22 cellular contexts compared by ENCODE assay signal in the genomic region with DNA sequence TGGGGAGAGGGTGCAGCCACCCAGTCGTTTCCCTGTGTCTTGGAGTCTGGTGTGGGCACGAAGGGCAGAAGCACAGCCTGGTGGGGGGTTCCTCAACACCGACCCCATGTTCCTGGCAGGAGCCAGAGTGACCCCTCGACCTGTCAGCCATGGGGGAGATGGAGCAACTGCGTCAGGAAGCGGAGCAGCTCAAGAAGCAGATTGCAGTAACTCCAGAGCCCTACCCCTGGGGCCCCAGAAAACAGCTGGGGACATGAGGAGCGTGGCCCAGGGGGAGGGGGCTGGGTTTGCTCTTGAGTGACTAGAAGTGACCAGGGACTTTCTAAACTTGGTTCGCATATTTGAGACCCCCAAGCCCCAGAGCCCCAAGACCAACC. TPM values are rescaled to one million over a fixed set of nuclear protein-coding genes. Genes with fewer than 3 reads are reported as not detected.
"Had no signal": no experiment of that assay in that cellular context is flagged by ENCODE, and none has a peak within 500 bp of the region (broad histone marks: within the 10 kb centered on the region; RNA-seq: fewer than 3 reads in every experiment).

No MANE protein-coding gene starts in this region.

- H3K36me3 Mint-ChIP-seq: activated naive CD4-positive, alpha-beta T cell treated with anti-CD3 and anti-CD28 coated beads, Interleukin-2, amount 50 U/mL, for 72 hours; immature natural killer cell had no signal

- H3K27ac ChIP-seq: brain microvascular endothelial cell, ovary, prostate gland, upper lobe of left lung had no signal

- ATAC-seq: activated CD4-positive, alpha-beta T cell treated with anti-CD3 and anti-CD28 coated beads for 36 hours; activated naive CD4-positive, alpha-beta T cell treated with anti-CD3 and anti-CD28 coated beads, Interleukin-2, amount 50 U/mL, for 72 hours; activated T-helper 17 cell treated with anti-CD3 and anti-CD28 coated beads, Interleukin-2, amount 50 U/mL, for 72 hours; left lobe of liver; naive thymus-derived CD8-positive, alpha-beta T cell had no signal

- H3K27me3 ChIP-seq: brain microvascular endothelial cell, ovary, upper lobe of left lung had no signal

- H3K4me3 Mint-ChIP-seq: activated B cell treated with CpG ODN at 0.5 μM for 24 hours; activated CD4-positive, alpha-beta T cell treated with anti-CD3 and anti-CD28 coated beads for 36 hours; activated T-cell treated with anti-CD3 and anti-CD28 coated beads, Interleukin-2, amount 50 U/mL, for 24 hours; activated T-helper 17 cell treated with anti-CD3 and anti-CD28 coated beads, Interleukin-2, amount 50 U/mL, for 72 hours; central memory CD8-positive, alpha-beta T cell; immature natural killer cell; mesothelial cell of epicardium; naive thymus-derived CD8-positive, alpha-beta T cell; T-helper 1 cell treated with Interleukin-12 subunit alpha and Interleukin-12 subunit beta and Interleukin-4 antibody, amounts not matched to agents 30 μg/mL and 1 μg/mL, for 36 hours had no signal

- H3K27ac Mint-ChIP-seq: activated CD4-positive, alpha-beta T cell treated with anti-CD3 and anti-CD28 coated beads for 36 hours; activated naive CD4-positive, alpha-beta T cell treated with anti-CD3 and anti-CD28 coated beads, Interleukin-2, amount 50 U/mL, for 72 hours; activated T-cell treated with anti-CD3 and anti-CD28 coated beads, Interleukin-2, amount 50 U/mL, for 24 hours; activated T-helper 17 cell treated with anti-CD3 and anti-CD28 coated beads, Interleukin-2, amount 50 U/mL, for 72 hours; immature natural killer cell; mesothelial cell of epicardium; naive thymus-derived CD8-positive, alpha-beta T cell; T-helper 1 cell treated with Interleukin-12 subunit alpha and Interleukin-12 subunit beta and Interleukin-4 antibody, amounts not matched to agents 30 μg/mL and 1 μg/mL, for 36 hours had no signal

- H3K9me3 Mint-ChIP-seq: activated B cell treated with CpG ODN at 0.5 μM for 24 hours; activated naive CD4-positive, alpha-beta T cell treated with anti-CD3 and anti-CD28 coated beads, Interleukin-2, amount 50 U/mL, for 72 hours; activated T-cell treated with anti-CD3 and anti-CD28 coated beads, Interleukin-2, amount 50 U/mL, for 24 hours; activated T-helper 17 cell treated with anti-CD3 and anti-CD28 coated beads, Interleukin-2, amount 50 U/mL, for 72 hours; central memory CD8-positive, alpha-beta T cell; immature natural killer cell; mesothelial cell of epicardium; naive thymus-derived CD8-positive, alpha-beta T cell; T-helper 1 cell treated with Interleukin-12 subunit alpha and Interleukin-12 subunit beta and Interleukin-4 antibody, amounts not matched to agents 30 μg/mL and 1 μg/mL, for 36 hours had no signal

- H3K4me3 ChIP-seq: ovary, prostate gland, spleen, upper lobe of left lung had no signal

- H3K36me3 ChIP-seq: ovary, prostate gland had no signal

- H3K9me3 ChIP-seq: ovary, prostate gland, spleen, upper lobe of left lung had no signal

- H3K4me1 ChIP-seq: prostate gland, upper lobe of left lung had no signal

- DNase-seq: activated B cell treated with CpG ODN at 0.5 μM for 24 hours; activated CD4-positive, alpha-beta T cell treated with anti-CD3 and anti-CD28 coated beads for 36 hours; activated CD4-positive, alpha-beta T cell treated with anti-CD3 and anti-CD28 coated beads, Interleukin-2, amount 50 U/mL, for 4 hours; activated CD8-positive, alpha-beta memory T cell treated with anti-CD3 and anti-CD28 coated beads for 24 hours; activated CD8-positive, alpha-beta memory T cell treated with anti-CD3 and anti-CD28 coated beads, Interleukin-2, amount 50 U/mL, for 4 hours; activated T-cell treated with anti-CD3 and anti-CD28 coated beads, Interleukin-2, amount 50 U/mL, for 24 hours; brain microvascular endothelial cell; immature natural killer cell; naive thymus-derived CD8-positive, alpha-beta T cell; ovary; spleen; stimulated activated CD4-positive, alpha-beta T cell treated with anti-CD3 and anti-CD28 coated beads, Interleukin-4, amount 100 ng/mL, for 1 hour; stimulated activated naive CD4-positive, alpha-beta T cell; T1000 had no signal

- H3K4me1 Mint-ChIP-seq: activated CD4-positive, alpha-beta T cell treated with anti-CD3 and anti-CD28 coated beads for 36 hours; activated T-helper 17 cell treated with anti-CD3 and anti-CD28 coated beads, Interleukin-2, amount 50 U/mL, for 72 hours; central memory CD8-positive, alpha-beta T cell; immature natural killer cell had no signal

- H3K27me3 Mint-ChIP-seq: activated CD4-positive, alpha-beta T cell treated with anti-CD3 and anti-CD28 coated beads for 36 hours; activated T-cell treated with anti-CD3 and anti-CD28 coated beads, Interleukin-2, amount 50 U/mL, for 24 hours; activated T-helper 17 cell treated with anti-CD3 and anti-CD28 coated beads, Interleukin-2, amount 50 U/mL, for 72 hours; central memory CD8-positive, alpha-beta T cell; naive thymus-derived CD8-positive, alpha-beta T cell had no signal

RNA-seq across cellular contexts. Expression of gene GNB3, which starts 0.4 kb away (rescaled TPM):
- polyA plus RNA-seq: immature natural killer cell; naive thymus-derived CD8-positive, alpha-beta T cell had no signal

RNA-seq across cellular contexts. Expression of gene P3H3, which starts 12.9 kb away (rescaled TPM):
- total RNA-seq: activated B cell treated with CpG ODN at 0.5 μM for 24 hours had no signal
- polyA plus RNA-seq: immature natural killer cell had no signal

RNA-seq across cellular contexts. Expression of gene GPR162, which starts 19.5 kb away (rescaled TPM):
- total RNA-seq: activated B cell treated with CpG ODN at 0.5 μM for 24 hours; naive thymus-derived CD8-positive, alpha-beta T cell had no signal
- polyA plus RNA-seq: immature natural killer cell; naive thymus-derived CD8-positive, alpha-beta T cell had no signal
